In the genomic region with DNA sequence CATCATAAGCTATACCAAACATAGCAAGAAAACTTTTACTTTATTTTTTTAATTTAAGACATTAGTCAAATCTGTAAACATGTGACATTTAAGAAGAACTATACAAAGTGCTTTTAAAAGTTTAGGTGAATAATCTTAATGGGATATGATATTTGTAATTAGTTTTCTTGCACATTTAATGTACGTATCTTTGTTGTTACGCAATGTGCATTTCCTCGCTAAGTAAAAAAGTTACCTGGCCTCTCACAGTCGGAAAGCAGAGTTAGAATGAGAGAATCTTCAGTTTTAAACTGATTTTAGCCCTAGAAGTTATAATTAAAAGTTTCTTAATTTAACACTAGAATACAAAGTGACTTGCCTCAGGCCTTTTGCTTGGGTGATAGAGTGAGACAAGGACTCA, we compare ENCODE assay signal across 9 cellular contexts.
"Had no signal": no experiment of that assay in that cellular context is flagged by ENCODE, and none has a peak within 500 bp of the region (broad histone marks: within the 10 kb centered on the region; RNA-seq: fewer than 3 reads in every experiment).

No MANE protein-coding gene starts in this region.

- ATAC-seq: HCT116 had no signal

- H3K36me3 ChIP-seq: HAP-1 had no signal

- FAIRE-seq: H54 had no signal

- H3K9me3 ChIP-seq: HAP-1 had no signal

- H3K4me2 ChIP-seq: KMS-11 had no signal

- DNase-seq: GM23248, GOT3, HFFc6, KBM-7 had no signal

- H3K9ac ChIP-seq: GM23248, KMS-11 had no signal

- H3K4me1 ChIP-seq: HAP-1 had no signal

- H2AFZ ChIP-seq: GM23248 had no signal

- H3K4me3 ChIP-seq: GM23248, HAP-1 had no signal

- H3K27ac ChIP-seq: GM23248, HL-60, KMS-11 had no signal
